Comparison of ENCODE assay signal across 20 cellular contexts in the genomic region with DNA sequence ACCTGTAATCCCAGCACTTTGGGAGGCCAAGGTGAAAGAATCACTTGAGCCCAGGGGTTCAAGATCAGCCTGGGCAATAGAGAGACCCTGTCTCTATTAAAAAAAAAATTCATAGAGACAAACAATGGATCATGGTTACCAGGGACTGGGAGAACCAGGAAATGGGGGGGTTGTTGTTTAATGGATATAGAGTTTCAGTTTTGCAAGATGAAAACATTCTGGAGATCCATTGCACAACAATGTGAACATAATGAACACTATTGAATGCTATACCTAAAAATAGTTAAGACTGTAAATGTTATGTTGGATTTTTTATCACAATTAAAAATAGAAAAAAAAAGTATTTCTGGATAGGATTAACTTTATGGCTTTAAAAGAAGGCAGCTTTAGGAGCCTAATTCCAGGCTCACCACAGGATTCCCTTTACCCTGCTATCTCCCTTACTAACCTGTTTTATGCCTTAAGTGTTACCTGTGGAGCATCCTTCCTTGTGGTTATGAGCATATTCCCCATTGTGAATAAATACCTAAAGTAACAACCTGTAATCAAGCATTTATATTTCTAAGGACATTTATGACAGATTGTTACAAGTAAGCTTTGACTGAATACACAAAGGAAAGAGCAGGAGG. TPM values are rescaled to one million over a fixed set of nuclear protein-coding genes. Genes with fewer than 3 reads are reported as not detected.
DNase-seq lines count a peak whose midpoint lies in the region; ATAC-seq and TF ChIP-seq lines count a peak whose summit lies in the region.
"Had no signal": no experiment of that assay in that cellular context is flagged by ENCODE, and none has a peak within 500 bp of the region (broad histone marks: within the 10 kb centered on the region; RNA-seq: fewer than 3 reads in every experiment).

No MANE protein-coding gene starts in this region.

- H3K9ac ChIP-seq in HCT116 (ENCODE audit: low read length) (no peak overlapping the region), neural progenitor cell (no peak overlapping the region)
- H3K9ac ChIP-seq: KMS-11 had no signal

- H3K9me3 ChIP-seq in HCT116 (ENCODE audit: control insufficient read depth in 1 of 2, insufficient read depth in 1 of 2, low read depth in 1 of 2, low read length in 2 of 2) = no peaks in the 10 kb centered on the region
- no peaks in the 10 kb centered on the region for H3K9me3 ChIP-seq in SJSA1 (replicated peaks)
- H3K9me3 ChIP-seq in neural progenitor cell (ENCODE audit: low read depth) = no peaks in the 10 kb centered on the region
- H3K9me3 ChIP-seq: gastrocnemius medialis, Peyer's patch, upper lobe of right lung had no signal

- H3K4me3 ChIP-seq in HCT116 (replicated peaks in 1 of 2; ENCODE audit: low read depth in 1 of 2, low read length in 2 of 2) = no peak overlapping the region
- no peak overlapping the region for H3K4me3 ChIP-seq in SJSA1
- no peak overlapping the region for H3K4me3 ChIP-seq in epithelial cell of esophagus (ENCODE audit: low read length)
- H3K4me3 ChIP-seq in neural progenitor cell = no peak overlapping the region
- H3K4me3 ChIP-seq: dorsolateral prefrontal cortex, gastrocnemius medialis, GM12878, Peyer's patch, upper lobe of right lung had no signal

- H3K4me2 ChIP-seq in HCT116 (ENCODE audit: low read length) = 0 out of 2 replicates have a peak overlapping the region, but pooled peaks have one; percentile 6
- peak overlapping the region; percentile 6 for H3K4me2 ChIP-seq in neural progenitor cell
- H3K4me2 ChIP-seq: KMS-11 had no signal

- H3F3A ChIP-seq in neural progenitor cell (ENCODE audit: low read depth) = peaks cover 3% of the 10 kb centered on the region

- TF ChIP-seq POLR2A in HCT116 (IDR thresholded peaks at IDR 0.05; ENCODE audit: borderline replicate concordance, extremely low read depth, insufficient read depth, insufficient read length) = no peak

- ATAC-seq in HCT116 = no peak
- ATAC-seq: activated T-cell treated with anti-CD3 and anti-CD28 coated beads, Interleukin-2, amount 50 U/mL, for 72 hours; gastrocnemius medialis; GM12878; upper lobe of right lung had no signal

- H3K27me3 ChIP-seq in HCT116 (ENCODE audit: insufficient read depth, low read length) = no peaks in the 10 kb centered on the region
- no peaks in the 10 kb centered on the region for H3K27me3 ChIP-seq in SJSA1 (replicated peaks)
- H3K27me3 ChIP-seq in neural progenitor cell = no peaks in the 10 kb centered on the region
- H3K27me3 ChIP-seq: dorsolateral prefrontal cortex, gastrocnemius medialis, Peyer's patch, upper lobe of right lung had no signal

- peaks cover 2% of the 10 kb centered on the region for H3K27me3 Mint-ChIP-seq in neural progenitor cell (ENCODE audit: insufficient read depth, low read depth)

- intact Hi-C loops in HCT116 (cut with micrococcal nuclease) = no loop called here

- H3K27ac ChIP-seq in HCT116 (ENCODE audit: low read depth, low read length) (no peak overlapping the region), SJSA1 (peak overlapping the region; percentile 89), neural progenitor cell (no peak overlapping the region)
- H3K27ac ChIP-seq: dorsolateral prefrontal cortex, gastrocnemius medialis, KMS-11, Peyer's patch, upper lobe of right lung had no signal

- TF ChIP-seq CTCF in HCT116 (IDR thresholded peaks at IDR 0.05 in 2 of 3, conservative IDR thresholded peaks at IDR 0.05 in 1 of 3; ENCODE audit: borderline replicate concordance in 1 of 3, insufficient read depth in 1 of 3, low read depth in 2 of 3, low read length in 2 of 3) (no peak), epithelial cell of esophagus (IDR thresholded peaks at IDR 0.05; ENCODE audit: insufficient read depth, low read depth, low read length, missing control alignments) (no peak), neural progenitor cell (IDR thresholded peaks at IDR 0.05) (no peak)

- peaks cover 8% of the 10 kb centered on the region for H3K36me3 Mint-ChIP-seq in neural progenitor cell

- H3K79me2 ChIP-seq in HCT116 (ENCODE audit: insufficient read depth, low read length) (no peaks in the 10 kb centered on the region), neural progenitor cell (ENCODE audit: low read depth) (no peaks in the 10 kb centered on the region)

- BruUV-seq in HCT116 (replicated peaks; lab: Mats Ljungman, UMichigan) = no TSS peak

- peak overlapping the region; percentile 99 for H3K27ac Mint-ChIP-seq in neural progenitor cell
- H3K27ac Mint-ChIP-seq: activated T-cell treated with anti-CD3 and anti-CD28 coated beads, Interleukin-2, amount 50 U/mL, for 72 hours had no signal

- DNase-seq in HCT116 (ENCODE audit: low read depth, low spot score) (no peak), SJSA1 (ENCODE audit: low read depth in 1 of 2, low spot score in 2 of 2) (no peak), epithelial cell of esophagus (ENCODE audit: low read depth) (peak; percentile 17), neural progenitor cell (ENCODE audit: low spot score) (no peak), GM03348 (ENCODE audit: low spot score) (no peak), NCI-H774 (lab: John Stamatoyannopoulos, UW) (no peak)
- DNase-seq in NK-92 treated with Interleukin-12 subunit alpha and Interleukin-12 subunit beta, amount 100 ng/mL, for 24 hours (lab: John Stamatoyannopoulos, UW) = no peak
- DNase-seq: activated CD4-positive, alpha-beta T cell treated with anti-CD3 and anti-CD28 coated beads, Interleukin-2, amount 50 U/mL, for 1 hour; activated T-cell treated with anti-CD3 and anti-CD28 coated beads, Interleukin-2, amount 50 U/mL, for 72 hours; C1 segment of cervical spinal cord; dorsolateral prefrontal cortex; gastrocnemius medialis; NCI-H146; NCI-H510A treated with DMSO at 0.1 percent for 48 hours; Peyer's patch; stimulated activated CD4-positive, alpha-beta T cell treated with anti-CD3 and anti-CD28 coated beads, Interleukin-2, amount 100 ng/mL, for 48 hours; T-helper 2 cell; upper lobe of right lung had no signal

- RAD21 ChIA-PET in HCT116 (lab: Charles Lee; ENCODE audit: low non-redundant PET in 1 of 2, low total read pairs in 2 of 2, uncharacterized antibody in 2 of 2, unreplicated experiment in 2 of 2) = no interaction called here

- H3K36me3 ChIP-seq in HCT116 (ENCODE audit: control insufficient read depth in 1 of 2, insufficient read depth in 2 of 2, low read length in 2 of 2) (no peaks in the 10 kb centered on the region), SJSA1 (no peaks in the 10 kb centered on the region), neural progenitor cell (peaks cover 9% of the 10 kb centered on the region)
- H3K36me3 ChIP-seq: gastrocnemius medialis, Peyer's patch, upper lobe of right lung had no signal

- H4K20me1 ChIP-seq in HCT116 (ENCODE audit: insufficient read depth) (no peaks in the 10 kb centered on the region), neural progenitor cell (ENCODE audit: low read depth) (no peaks in the 10 kb centered on the region)

- H3K4me1 Mint-ChIP-seq in neural progenitor cell = peaks cover 24% of the 10 kb centered on the region

- peaks cover 14% of the 10 kb centered on the region for H3K9me3 Mint-ChIP-seq in neural progenitor cell
- H3K9me3 Mint-ChIP-seq: activated T-cell treated with anti-CD3 and anti-CD28 coated beads, Interleukin-2, amount 50 U/mL, for 72 hours had no signal

- CTCF ChIA-PET in HCT116 (lab: Charles Lee) = no interaction called here

- no peaks in the 10 kb centered on the region for H3K9me2 ChIP-seq in HCT116 (ENCODE audit: insufficient read depth)

- POLR2A ChIA-PET in HCT116 (lab: Charles Lee) = no interaction called here

- H3K4me3 Mint-ChIP-seq in neural progenitor cell = no peak overlapping the region
- H3K4me3 Mint-ChIP-seq: activated T-cell treated with anti-CD3 and anti-CD28 coated beads, Interleukin-2, amount 50 U/mL, for 72 hours had no signal

- TF ChIP-seq RAD21 in HCT116 (IDR thresholded peaks at IDR 0.05; ENCODE audit: low read depth) = no peak

- peak overlapping the region; percentile 31 for H2AFZ ChIP-seq in HCT116 (ENCODE audit: low read depth, low read length, poor library complexity, severe bottlenecking)
- no peak overlapping the region for H2AFZ ChIP-seq in neural progenitor cell (replicated peaks)

- H3K4me1 ChIP-seq in HCT116 (ENCODE audit: control insufficient read depth in 1 of 2, insufficient read depth in 2 of 2, low read length in 2 of 2) (peaks cover 17 to 29% of the 10 kb centered on the region in 2 experiments), SJSA1 (replicated peaks) (peaks cover 39% of the 10 kb centered on the region), neural progenitor cell (peaks cover 12% of the 10 kb centered on the region)
- H3K4me1 ChIP-seq: gastrocnemius medialis, Peyer's patch, upper lobe of right lung had no signal

TF ChIP-seq in HCT116, 20 proteins besides CTCF, POLR2A, EP300 and RAD21 (continues in another document):
- TF ChIP-seq EZH2 (IDR thresholded peaks at IDR 0.05) (no peak), TCF7L2 (IDR thresholded peaks at IDR 0.05; ENCODE audit: borderline replicate concordance, extremely low read depth, insufficient read depth, insufficient read length) (no peak), SIN3A (IDR thresholded peaks at IDR 0.05; ENCODE audit: low read depth) (no peak), JUND (IDR thresholded peaks at IDR 0.05) (no peak), EZH2phosphoT487 (IDR thresholded peaks at IDR 0.05; ENCODE audit: borderline replicate concordance) (no peak), ATF3 (IDR thresholded peaks at IDR 0.05) (no peak), YY1 (IDR thresholded peaks at IDR 0.05; ENCODE audit: extremely low read depth, insufficient replicate concordance, low read depth, low read length) (no peak), SP1 (IDR thresholded peaks at IDR 0.05; ENCODE audit: low read depth) (no peak), ZFX (IDR thresholded peaks at IDR 0.05) (no peak)

RNA-seq across cellular contexts. Expression of gene SGCE, which starts 45.1 kb away (rescaled TPM):
- total RNA-seq in HCT116 (2021; ENCODE audit: unreplicated experiment) (17.4 TPM), neural progenitor cell (ENCODE audit: low replicate concordance) (74.1 and 169 TPM in 2 replicates)
- 8.6 and 9.8 TPM in 2 replicates for polyA plus RNA-seq in HCT116 (2012)
- 117 and 123 TPM in 2 replicates for total RNA-seq in SJSA1 (2014; rRNA removed; shearing (Covaris generic))
